26 cellular contexts compared by ENCODE assay signal in the genomic region with DNA sequence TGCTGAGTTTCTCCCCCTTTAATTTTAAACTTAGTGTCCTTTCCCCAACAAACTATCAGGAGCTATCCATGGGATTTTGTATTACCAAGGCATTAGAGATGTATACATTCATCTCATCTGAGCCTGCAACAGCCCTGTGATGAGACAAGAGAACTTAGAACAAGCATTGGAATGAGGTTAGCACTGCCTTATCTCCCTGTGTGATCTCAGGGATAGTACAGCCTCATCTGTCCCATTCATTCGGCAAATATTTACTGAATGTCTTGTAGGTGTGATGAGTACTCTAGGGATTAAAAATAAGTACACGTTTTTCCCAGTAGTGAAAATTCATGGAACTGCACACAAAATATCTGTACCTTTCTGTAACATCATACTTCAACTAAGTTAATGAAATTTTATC. TPM values are rescaled to one million over a fixed set of nuclear protein-coding genes. Genes with fewer than 3 reads are reported as not detected.
DNase-seq lines count a peak whose midpoint lies in the region; ATAC-seq and TF ChIP-seq lines count a peak whose summit lies in the region.
"Had no signal": no experiment of that assay in that cellular context is flagged by ENCODE, and none has a peak within 500 bp of the region (broad histone marks: within the 10 kb centered on the region; RNA-seq: fewer than 3 reads in every experiment).

No MANE protein-coding gene starts in this region.

- no peaks in the 10 kb centered on the region for H3K9me3 ChIP-seq in right lobe of liver

- no peaks in the 10 kb centered on the region for H3K36me3 Mint-ChIP-seq in HFFc6 (ENCODE audit: low read depth)
- no peaks in the 10 kb centered on the region for H3K36me3 Mint-ChIP-seq in central memory CD8-positive, alpha-beta T cell (ENCODE audit: insufficient read depth)
- H3K36me3 Mint-ChIP-seq: CD4-positive, alpha-beta memory T cell had no signal

- no peaks in the 10 kb centered on the region for H3K9me3 Mint-ChIP-seq in HFFc6
- no peaks in the 10 kb centered on the region for H3K9me3 Mint-ChIP-seq in central memory CD8-positive, alpha-beta T cell
- H3K9me3 Mint-ChIP-seq: CD4-positive, alpha-beta memory T cell had no signal

- no peaks in the 10 kb centered on the region for H3K36me3 ChIP-seq in right lobe of liver
- no peaks in the 10 kb centered on the region for H3K36me3 ChIP-seq in H7 (replicated peaks; ENCODE audit: control insufficient read depth, insufficient read depth, low read length)

- H3K27ac ChIP-seq in right lobe of liver, result no peak overlapping the region
- H3K27ac ChIP-seq: SK-N-MC had no signal

- ATAC-seq in central memory CD8-positive, alpha-beta T cell (replicated peaks; ENCODE audit: extremely low read depth, poor library complexity, severe bottlenecking), result no peak
- ATAC-seq in right lobe of liver, result peak in 3 of 4 donors; percentile 45 to 84 (median 52)
- no peak for ATAC-seq in GM19324 (IDR thresholded peaks at IDR 0.05; ENCODE audit: low FRiP score, unreplicated experiment)
- ATAC-seq in GM18861 (IDR thresholded peaks at IDR 0.05; ENCODE audit: unreplicated experiment), result no peak
- ATAC-seq: Panc1 had no signal

- no peak overlapping the region for H3K27ac Mint-ChIP-seq in HFFc6
- peak overlapping the region; percentile 32 for H3K27ac Mint-ChIP-seq in central memory CD8-positive, alpha-beta T cell (ENCODE audit: low read depth)
- H3K27ac Mint-ChIP-seq: CD4-positive, alpha-beta memory T cell had no signal

- H3K4me1 ChIP-seq in right lobe of liver, result no peaks in the 10 kb centered on the region

- no peak for TF ChIP-seq POLR2A in right lobe of liver (IDR thresholded peaks at IDR 0.05)

- intact Hi-C loops in right lobe of liver (cut with DNase I), result no loop called here

- DNase-seq in DMS53 treated with DMSO at 0.1 percent for 48 hours (lab: John Stamatoyannopoulos, UW; ENCODE audit: unreplicated experiment) (peak; percentile 68), HFFc6 (peak; percentile 47), right lobe of liver (no peak), DMS114 treated with DMSO at 0.1 percent for 48 hours (lab: John Stamatoyannopoulos, UW; ENCODE audit: unreplicated experiment) (no peak), H7 (no peak)
- no peak for DNase-seq in central memory CD8-positive, alpha-beta T cell (ENCODE audit: low spot score in 2 of 2)
- DNase-seq: C1 segment of cervical spinal cord; CD4-positive, alpha-beta memory T cell; COR-L47; DND-41; GOT3; HCEC 1CT; IMR-90; KG1; NCI-H1092; NCI-H1417 treated with DMSO at 0.1 percent for 48 hours; NCI-H1694 treated with DMSO at 0.1 percent for 48 hours; NCI-H2081; NCI-H226; NCI-H510A; NCI-H69; SIG-M5 had no signal

- no peak overlapping the region for H3K4me3 Mint-ChIP-seq in HFFc6
- no peak overlapping the region for H3K4me3 Mint-ChIP-seq in central memory CD8-positive, alpha-beta T cell
- H3K4me3 Mint-ChIP-seq: CD4-positive, alpha-beta memory T cell had no signal

- H3K4me3 ChIP-seq in right lobe of liver (no peak overlapping the region), H7 (ENCODE audit: insufficient read depth, low read depth, low read length) (no peak overlapping the region)
- H3K4me3 ChIP-seq: SK-N-MC had no signal

- TF ChIP-seq CTCF in HFFc6 (IDR thresholded peaks at IDR 0.05), result no peak
- no peak for TF ChIP-seq CTCF in right lobe of liver (IDR thresholded peaks at IDR 0.05)

- H3K27me3 ChIP-seq in right lobe of liver (no peaks in the 10 kb centered on the region), H7 (ENCODE audit: control insufficient read depth, insufficient read depth, low read length) (no peaks in the 10 kb centered on the region)

- peaks cover 25% of the 10 kb centered on the region for H3K27me3 Mint-ChIP-seq in HFFc6 (ENCODE audit: insufficient read depth)
- peaks cover 23% of the 10 kb centered on the region for H3K27me3 Mint-ChIP-seq in central memory CD8-positive, alpha-beta T cell

- H3K4me1 Mint-ChIP-seq in HFFc6 (ENCODE audit: low read depth), result peaks cover 18% of the 10 kb centered on the region
- H3K4me1 Mint-ChIP-seq in central memory CD8-positive, alpha-beta T cell, result no peaks in the 10 kb centered on the region

- 52% methylated on average over 2 of the region's 2 CpGs for WGBS in right lobe of liver (ENCODE audit: insufficient coverage, low coverage, low lambda C conversion rate, missing lambda C conversion rate)

RNA-seq across cellular contexts. Expression of gene PAIP2B, which starts 45.6 kb away (rescaled TPM):
- total RNA-seq in HFFc6 (2021; fragmentation: NEBNext Ultra II Directional; extraction: Animal tissue kit (Norgen Biotek cat#: 25700)), result under 1 TPM; 0.11 to 0.40 (median 0.20) TPM
- total RNA-seq in right lobe of liver, result 10 to 100 TPM in 5 of 6 experiments, 1 to 10 TPM in 1; 8.4 to 30.1 (median 15.3) TPM
- 3.7 and 5.7 TPM in 2 replicates for total RNA-seq in H7 (2014; rRNA removed; shearing (Covaris generic))

RNA-seq across cellular contexts. Expression of gene MPHOSPH10, which starts 50.9 kb away (rescaled TPM):
- 10 to 100 TPM; 27.7 to 39.5 (median 36.5) TPM for total RNA-seq in HFFc6 (2021; fragmentation: NEBNext Ultra II Directional; extraction: Animal tissue kit (Norgen Biotek cat#: 25700))
- total RNA-seq in right lobe of liver, result 10 to 100 TPM; 10.4 to 14.3 (median 12.8) TPM
- 12.5 and 17.9 TPM in 2 replicates for total RNA-seq in H7 (2014; rRNA removed; shearing (Covaris generic))

RNA-seq across cellular contexts. Expression of gene MCEE, which starts 51.3 kb away (rescaled TPM):
- total RNA-seq in HFFc6 (2021; fragmentation: NEBNext Ultra II Directional; extraction: Animal tissue kit (Norgen Biotek cat#: 25700)), result 10 to 100 TPM; 10.3 to 15.5 (median 14.4) TPM
- total RNA-seq in right lobe of liver, result 10 to 100 TPM; 15.5 to 37.8 (median 23.1) TPM
- 11.2 and 18.4 TPM in 2 replicates for total RNA-seq in H7 (2014; rRNA removed; shearing (Covaris generic))

Comparison
In these comparisons a context has a peak if more than half of its experiments do, and no peak if none do; other contexts are left out.
1. DNase-seq: peak in DMS53 treated with DMSO at 0.1 percent for 48 hours (single experiment) and HFFc6 (single experiment); none in central memory CD8-positive, alpha-beta T cell (0 of 2), right lobe of liver (0 of 3), DMS114 treated with DMSO at 0.1 percent for 48 hours (single experiment) and H7 (single experiment).
2. ATAC-seq: peak in right lobe of liver (3 of 4); none in central memory CD8-positive, alpha-beta T cell (single experiment), GM19324 (single experiment) and GM18861 (single experiment).